In the genomic region with DNA sequence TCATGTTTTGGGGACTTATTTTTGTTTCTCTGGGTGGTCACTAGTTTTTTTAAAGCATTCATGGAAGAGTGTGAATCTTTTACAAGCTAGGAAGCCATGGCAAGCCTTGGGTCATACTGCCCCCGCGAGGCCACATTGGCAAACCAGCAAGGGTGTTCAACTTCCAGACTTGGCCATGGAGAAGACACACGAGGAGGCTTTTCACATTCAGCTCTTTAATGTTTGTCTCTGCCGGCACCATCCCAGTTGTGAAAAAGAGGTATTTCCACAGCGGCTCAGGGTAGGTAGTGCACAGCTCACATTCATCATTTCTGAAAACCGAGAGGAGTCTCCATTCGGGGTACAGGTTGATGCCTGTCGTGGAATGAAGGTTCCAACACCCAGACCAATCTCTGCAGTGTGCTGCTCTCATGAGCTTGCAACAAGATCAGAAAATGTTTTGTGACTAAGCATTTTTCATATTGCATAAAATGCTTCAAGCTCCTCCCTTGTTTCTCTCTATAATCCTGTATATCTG, we compare ENCODE assay signal across 1 cellular context.
TF ChIP-seq lines count a peak whose summit lies in the region.

No MANE protein-coding gene starts in this region.

TF ChIP-seq in Ishikawa, 13 proteins besides CTCF, POLR2A, EP300 and RAD21 (continued from another document):
- TF ChIP-seq TAF1 (IDR thresholded peaks at IDR 0.05; ENCODE audit: low read depth) (no peak), YY1 (IDR thresholded peaks at IDR 0.05; ENCODE audit: low read depth) (no peak), TCF12 (IDR thresholded peaks at IDR 0.05; ENCODE audit: low read depth) (no peak), REST (IDR thresholded peaks at IDR 0.05; ENCODE audit: low read depth) (no peak)
TF ChIP-seq in Ishikawa: peak in this region for 0.
